In the genomic region with DNA sequence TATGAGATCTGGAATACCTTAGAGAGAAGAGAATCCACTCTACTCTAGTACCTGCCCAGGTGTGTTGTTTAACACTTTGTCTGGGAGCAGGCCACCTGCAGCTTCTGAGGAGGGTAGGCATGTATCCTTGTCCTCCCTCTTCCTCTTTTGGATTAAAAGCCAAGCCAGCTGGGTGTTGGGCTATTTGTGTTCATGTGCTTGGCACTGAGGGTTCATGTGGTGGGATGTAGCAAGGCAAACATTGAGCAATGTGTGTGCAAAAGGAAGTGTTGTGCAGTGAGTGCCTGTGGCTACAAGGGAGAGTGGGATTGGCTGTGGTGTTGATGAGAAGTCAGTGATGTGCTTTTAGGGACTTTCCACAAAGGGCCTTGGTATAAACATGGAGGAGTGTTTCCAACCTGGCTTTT, we compare ENCODE assay signal across 1 cellular context.
TF ChIP-seq lines count a peak whose summit lies in the region.

No MANE protein-coding gene starts in this region.

TF ChIP-seq in HepG2, 621 proteins besides CTCF, POLR2A, EP300 and RAD21 (continued from another document and continues in another):
- TF ChIP-seq MYPOP (CRISPR knock-in tag; IDR thresholded peaks at IDR 0.05), result peak; percentile 84; the same call in 1 of the 2 replicates
- 0 out of 2 replicates have a peak, but pooled peaks have one; percentile 52 for TF ChIP-seq SMYD3 (CRISPR knock-in tag; IDR thresholded peaks at IDR 0.05)
- TF ChIP-seq ZNF773 (CRISPR knock-in tag; IDR thresholded peaks at IDR 0.05; ENCODE audit: borderline replicate concordance), result no peak
- TF ChIP-seq KLF13 (CRISPR knock-in tag; IDR thresholded peaks at IDR 0.05), result no peak
- TF ChIP-seq, protein P1, sequence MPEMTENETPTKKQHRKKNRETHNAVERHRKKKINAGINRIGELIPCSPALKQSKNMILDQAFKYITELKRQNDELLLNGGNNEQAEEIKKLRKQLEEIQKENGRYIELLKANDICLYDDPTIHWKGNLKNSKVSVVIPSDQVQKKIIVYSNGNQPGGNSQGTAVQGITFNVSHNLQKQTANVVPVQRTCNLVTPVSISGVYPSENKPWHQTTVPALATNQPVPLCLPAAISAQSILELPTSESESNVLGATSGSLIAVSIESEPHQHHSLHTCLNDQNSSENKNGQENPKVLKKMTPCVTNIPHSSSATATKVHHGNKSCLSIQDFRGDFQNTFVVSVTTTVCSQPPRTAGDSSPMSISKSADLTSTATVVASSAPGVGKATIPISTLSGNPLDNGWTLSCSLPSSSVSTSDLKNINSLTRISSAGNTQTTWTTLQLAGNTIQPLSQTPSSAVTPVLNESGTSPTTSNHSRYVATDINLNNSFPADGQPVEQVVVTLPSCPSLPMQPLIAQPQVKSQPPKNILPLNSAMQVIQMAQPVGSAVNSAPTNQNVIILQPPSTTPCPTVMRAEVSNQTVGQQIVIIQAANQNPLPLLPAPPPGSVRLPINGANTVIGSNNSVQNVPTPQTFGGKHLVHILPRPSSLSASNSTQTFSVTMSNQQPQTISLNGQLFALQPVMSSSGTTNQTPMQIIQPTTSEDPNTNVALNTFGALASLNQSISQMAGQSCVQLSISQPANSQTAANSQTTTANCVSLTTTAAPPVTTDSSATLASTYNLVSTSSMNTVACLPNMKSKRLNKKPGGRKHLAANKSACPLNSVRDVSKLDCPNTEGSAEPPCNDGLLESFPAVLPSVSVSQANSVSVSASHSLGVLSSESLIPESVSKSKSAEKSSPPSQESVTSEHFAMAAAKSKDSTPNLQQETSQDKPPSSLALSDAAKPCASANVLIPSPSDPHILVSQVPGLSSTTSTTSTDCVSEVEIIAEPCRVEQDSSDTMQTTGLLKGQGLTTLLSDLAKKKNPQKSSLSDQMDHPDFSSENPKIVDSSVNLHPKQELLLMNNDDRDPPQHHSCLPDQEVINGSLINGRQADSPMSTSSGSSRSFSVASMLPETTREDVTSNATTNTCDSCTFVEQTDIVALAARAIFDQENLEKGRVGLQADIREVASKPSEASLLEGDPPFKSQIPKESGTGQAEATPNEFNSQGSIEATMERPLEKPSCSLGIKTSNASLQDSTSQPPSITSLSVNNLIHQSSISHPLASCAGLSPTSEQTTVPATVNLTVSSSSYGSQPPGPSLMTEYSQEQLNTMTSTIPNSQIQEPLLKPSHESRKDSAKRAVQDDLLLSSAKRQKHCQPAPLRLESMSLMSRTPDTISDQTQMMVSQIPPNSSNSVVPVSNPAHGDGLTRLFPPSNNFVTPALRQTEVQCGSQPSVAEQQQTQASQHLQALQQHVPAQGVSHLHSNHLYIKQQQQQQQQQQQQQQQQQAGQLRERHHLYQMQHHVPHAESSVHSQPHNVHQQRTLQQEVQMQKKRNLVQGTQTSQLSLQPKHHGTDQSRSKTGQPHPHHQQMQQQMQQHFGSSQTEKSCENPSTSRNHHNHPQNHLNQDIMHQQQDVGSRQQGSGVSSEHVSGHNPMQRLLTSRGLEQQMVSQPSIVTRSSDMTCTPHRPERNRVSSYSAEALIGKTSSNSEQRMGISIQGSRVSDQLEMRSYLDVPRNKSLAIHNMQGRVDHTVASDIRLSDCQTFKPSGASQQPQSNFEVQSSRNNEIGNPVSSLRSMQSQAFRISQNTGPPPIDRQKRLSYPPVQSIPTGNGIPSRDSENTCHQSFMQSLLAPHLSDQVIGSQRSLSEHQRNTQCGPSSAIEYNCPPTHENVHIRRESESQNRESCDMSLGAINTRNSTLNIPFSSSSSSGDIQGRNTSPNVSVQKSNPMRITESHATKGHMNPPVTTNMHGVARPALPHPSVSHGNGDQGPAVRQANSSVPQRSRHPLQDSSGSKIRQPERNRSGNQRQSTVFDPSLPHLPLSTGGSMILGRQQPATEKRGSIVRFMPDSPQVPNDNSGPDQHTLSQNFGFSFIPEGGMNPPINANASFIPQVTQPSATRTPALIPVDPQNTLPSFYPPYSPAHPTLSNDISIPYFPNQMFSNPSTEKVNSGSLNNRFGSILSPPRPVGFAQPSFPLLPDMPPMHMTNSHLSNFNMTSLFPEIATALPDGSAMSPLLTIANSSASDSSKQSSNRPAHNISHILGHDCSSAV (CRISPR knock-in tag; IDR thresholded peaks at IDR 0.05; ENCODE audit: borderline replicate concordance), result no peak
- TF ChIP-seq, protein P2, sequence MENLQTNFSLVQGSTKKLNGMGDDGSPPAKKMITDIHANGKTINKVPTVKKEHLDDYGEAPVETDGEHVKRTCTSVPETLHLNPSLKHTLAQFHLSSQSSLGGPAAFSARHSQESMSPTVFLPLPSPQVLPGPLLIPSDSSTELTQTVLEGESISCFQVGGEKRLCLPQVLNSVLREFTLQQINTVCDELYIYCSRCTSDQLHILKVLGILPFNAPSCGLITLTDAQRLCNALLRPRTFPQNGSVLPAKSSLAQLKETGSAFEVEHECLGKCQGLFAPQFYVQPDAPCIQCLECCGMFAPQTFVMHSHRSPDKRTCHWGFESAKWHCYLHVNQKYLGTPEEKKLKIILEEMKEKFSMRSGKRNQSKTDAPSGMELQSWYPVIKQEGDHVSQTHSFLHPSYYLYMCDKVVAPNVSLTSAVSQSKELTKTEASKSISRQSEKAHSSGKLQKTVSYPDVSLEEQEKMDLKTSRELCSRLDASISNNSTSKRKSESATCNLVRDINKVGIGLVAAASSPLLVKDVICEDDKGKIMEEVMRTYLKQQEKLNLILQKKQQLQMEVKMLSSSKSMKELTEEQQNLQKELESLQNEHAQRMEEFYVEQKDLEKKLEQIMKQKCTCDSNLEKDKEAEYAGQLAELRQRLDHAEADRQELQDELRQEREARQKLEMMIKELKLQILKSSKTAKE (CRISPR knock-in tag; IDR thresholded peaks at IDR 0.05; ENCODE audit: borderline replicate concordance), result peak; percentile 55; the same call in 1 of the 2 replicates
- TF ChIP-seq IRF2 (CRISPR knock-in tag; IDR thresholded peaks at IDR 0.05), result peak; percentile 92
- peak; percentile 92 for TF ChIP-seq TFE3 (CRISPR knock-in tag; IDR thresholded peaks at IDR 0.05)
- TF ChIP-seq ZNF775 (CRISPR knock-in tag; IDR thresholded peaks at IDR 0.05; ENCODE audit: borderline replicate concordance), result peak; percentile 84; the same call in 1 of the 2 replicates
- TF ChIP-seq IKZF5 (CRISPR knock-in tag; IDR thresholded peaks at IDR 0.05), result peak; percentile 93
- TF ChIP-seq, protein P3, sequence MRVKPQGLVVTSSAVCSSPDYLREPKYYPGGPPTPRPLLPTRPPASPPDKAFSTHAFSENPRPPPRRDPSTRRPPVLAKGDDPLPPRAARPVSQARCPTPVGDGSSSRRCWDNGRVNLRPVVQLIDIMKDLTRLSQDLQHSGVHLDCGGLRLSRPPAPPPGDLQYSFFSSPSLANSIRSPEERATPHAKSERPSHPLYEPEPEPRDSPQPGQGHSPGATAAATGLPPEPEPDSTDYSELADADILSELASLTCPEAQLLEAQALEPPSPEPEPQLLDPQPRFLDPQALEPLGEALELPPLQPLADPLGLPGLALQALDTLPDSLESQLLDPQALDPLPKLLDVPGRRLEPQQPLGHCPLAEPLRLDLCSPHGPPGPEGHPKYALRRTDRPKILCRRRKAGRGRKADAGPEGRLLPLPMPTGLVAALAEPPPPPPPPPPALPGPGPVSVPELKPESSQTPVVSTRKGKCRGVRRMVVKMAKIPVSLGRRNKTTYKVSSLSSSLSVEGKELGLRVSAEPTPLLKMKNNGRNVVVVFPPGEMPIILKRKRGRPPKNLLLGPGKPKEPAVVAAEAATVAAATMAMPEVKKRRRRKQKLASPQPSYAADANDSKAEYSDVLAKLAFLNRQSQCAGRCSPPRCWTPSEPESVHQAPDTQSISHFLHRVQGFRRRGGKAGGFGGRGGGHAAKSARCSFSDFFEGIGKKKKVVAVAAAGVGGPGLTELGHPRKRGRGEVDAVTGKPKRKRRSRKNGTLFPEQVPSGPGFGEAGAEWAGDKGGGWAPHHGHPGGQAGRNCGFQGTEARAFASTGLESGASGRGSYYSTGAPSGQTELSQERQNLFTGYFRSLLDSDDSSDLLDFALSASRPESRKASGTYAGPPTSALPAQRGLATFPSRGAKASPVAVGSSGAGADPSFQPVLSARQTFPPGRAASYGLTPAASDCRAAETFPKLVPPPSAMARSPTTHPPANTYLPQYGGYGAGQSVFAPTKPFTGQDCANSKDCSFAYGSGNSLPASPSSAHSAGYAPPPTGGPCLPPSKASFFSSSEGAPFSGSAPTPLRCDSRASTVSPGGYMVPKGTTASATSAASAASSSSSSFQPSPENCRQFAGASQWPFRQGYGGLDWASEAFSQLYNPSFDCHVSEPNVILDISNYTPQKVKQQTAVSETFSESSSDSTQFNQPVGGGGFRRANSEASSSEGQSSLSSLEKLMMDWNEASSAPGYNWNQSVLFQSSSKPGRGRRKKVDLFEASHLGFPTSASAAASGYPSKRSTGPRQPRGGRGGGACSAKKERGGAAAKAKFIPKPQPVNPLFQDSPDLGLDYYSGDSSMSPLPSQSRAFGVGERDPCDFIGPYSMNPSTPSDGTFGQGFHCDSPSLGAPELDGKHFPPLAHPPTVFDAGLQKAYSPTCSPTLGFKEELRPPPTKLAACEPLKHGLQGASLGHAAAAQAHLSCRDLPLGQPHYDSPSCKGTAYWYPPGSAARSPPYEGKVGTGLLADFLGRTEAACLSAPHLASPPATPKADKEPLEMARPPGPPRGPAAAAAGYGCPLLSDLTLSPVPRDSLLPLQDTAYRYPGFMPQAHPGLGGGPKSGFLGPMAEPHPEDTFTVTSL (CRISPR knock-in tag; IDR thresholded peaks at IDR 0.05; ENCODE audit: borderline replicate concordance), result peak; percentile 78
- TF ChIP-seq ZNF879 (CRISPR knock-in tag; IDR thresholded peaks at IDR 0.05), result no peak
- no peak for TF ChIP-seq KAT2B (IDR thresholded peaks at IDR 0.05; ENCODE audit: borderline replicate concordance, low read depth, low read length)
- peak; percentile 97 for TF ChIP-seq ERF (CRISPR knock-in tag; IDR thresholded peaks at IDR 0.05)
- TF ChIP-seq, protein P4, sequence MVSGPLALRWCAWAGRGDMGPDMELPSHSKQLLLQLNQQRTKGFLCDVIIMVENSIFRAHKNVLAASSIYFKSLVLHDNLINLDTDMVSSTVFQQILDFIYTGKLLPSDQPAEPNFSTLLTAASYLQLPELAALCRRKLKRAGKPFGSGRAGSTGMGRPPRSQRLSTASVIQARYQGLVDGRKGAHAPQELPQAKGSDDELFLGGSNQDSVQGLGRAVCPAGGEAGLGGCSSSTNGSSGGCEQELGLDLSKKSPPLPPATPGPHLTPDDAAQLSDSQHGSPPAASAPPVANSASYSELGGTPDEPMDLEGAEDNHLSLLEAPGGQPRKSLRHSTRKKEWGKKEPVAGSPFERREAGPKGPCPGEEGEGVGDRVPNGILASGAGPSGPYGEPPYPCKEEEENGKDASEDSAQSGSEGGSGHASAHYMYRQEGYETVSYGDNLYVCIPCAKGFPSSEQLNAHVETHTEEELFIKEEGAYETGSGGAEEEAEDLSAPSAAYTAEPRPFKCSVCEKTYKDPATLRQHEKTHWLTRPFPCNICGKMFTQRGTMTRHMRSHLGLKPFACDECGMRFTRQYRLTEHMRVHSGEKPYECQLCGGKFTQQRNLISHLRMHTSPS (CRISPR knock-in tag; IDR thresholded peaks at IDR 0.05; ENCODE audit: low read depth), result peak; percentile 74
- TF ChIP-seq ZGPAT (CRISPR knock-in tag; IDR thresholded peaks at IDR 0.05), result peak; percentile 71; the same call in 1 of the 2 replicates
- peak; percentile 90 for TF ChIP-seq ZKSCAN8 (CRISPR knock-in tag; IDR thresholded peaks at IDR 0.05; ENCODE audit: borderline replicate concordance)
- no peak for TF ChIP-seq ZNF75D (CRISPR knock-in tag; IDR thresholded peaks at IDR 0.05; ENCODE audit: borderline replicate concordance)
